ENCODE assay signal across 11 cellular contexts in genomic region chr6:148780918-148781436, GRCh38. TPM values are rescaled to one million over a fixed set of nuclear protein-coding genes. Genes with fewer than 3 reads are reported as not detected.
DNase-seq lines count a peak whose midpoint lies in the region; ATAC-seq lines count a peak whose summit lies in the region.
"Had no signal": no experiment of that assay in that cellular context is flagged by ENCODE, and none has a peak within 500 bp of the region (broad histone marks: within the 10 kb centered on the region; RNA-seq: fewer than 3 reads in every experiment).

No MANE protein-coding gene starts in this region.

- H3K9me3 Mint-ChIP-seq in memory B cell = no peaks in the 10 kb centered on the region

- peak overlapping the region; percentile 79 for H3K4me3 Mint-ChIP-seq in memory B cell

- DNase-seq in memory B cell (ENCODE audit: low spot score in 2 of 2) (no peak), DMS114 treated with DMSO at 0.1 percent for 48 hours (lab: John Stamatoyannopoulos, UW; ENCODE audit: unreplicated experiment) (no peak), SK-N-DZ (ENCODE audit: low spot score) (no peak), OCI-M2 (lab: John Stamatoyannopoulos, UW; ENCODE audit: unreplicated experiment) (no peak), T-helper 9 cell (no peak)
- DNase-seq: activated CD8-positive, alpha-beta memory T cell treated with anti-CD3 and anti-CD28 coated beads for 24 hours; cortex of kidney; Kasumi-1 had no signal

- H3K27me3 Mint-ChIP-seq in memory B cell = no peaks in the 10 kb centered on the region

- H3K4me1 Mint-ChIP-seq in memory B cell = peaks cover 32% of the 10 kb centered on the region

- H3K36me3 Mint-ChIP-seq in memory B cell = peaks cover 2% of the 10 kb centered on the region

- H3K27ac Mint-ChIP-seq in memory B cell = peak overlapping the region; percentile 89

- ATAC-seq in GM18867 (IDR thresholded peaks at IDR 0.05; ENCODE audit: unreplicated experiment) (peak; percentile 97), GM21447 (IDR thresholded peaks at IDR 0.05; ENCODE audit: unreplicated experiment) (peak; percentile 97), HG03139 (IDR thresholded peaks at IDR 0.05; ENCODE audit: unreplicated experiment) (peak; percentile 86), memory B cell (ENCODE audit: low read depth) (peak; percentile 70)

RNA-seq across cellular contexts. Expression of gene UST, which starts 34.1 kb away (rescaled TPM):
- polyA plus RNA-seq in SK-N-DZ (2014; cell fraction: cytosol; rRNA removed) = not detected in 2 replicates
- polyA plus RNA-seq in SK-N-DZ (2014; cell fraction: nucleus; rRNA removed) = not detected in 2 replicates
